Comparison of ENCODE assay signal across 1 cellular context in the genomic region with DNA sequence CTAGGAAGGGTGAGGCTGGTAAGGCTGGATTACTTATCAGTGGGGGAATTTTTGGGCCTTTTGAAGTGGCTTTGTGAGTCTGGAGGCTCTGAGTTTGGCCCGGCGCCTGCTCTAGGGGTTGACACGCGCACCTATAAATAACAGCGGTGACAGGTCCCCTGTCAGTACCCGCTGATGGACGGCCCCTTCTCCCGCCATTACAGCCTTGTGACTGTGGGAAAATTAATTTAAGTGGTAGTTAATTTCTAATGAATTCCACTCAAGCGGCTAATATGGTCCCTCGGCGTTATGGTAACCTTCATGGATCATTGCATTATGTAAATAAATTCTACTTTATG.
A peak's percentile ranks its signal among the peaks of the same experiment; 100 is the strongest.
TF ChIP-seq lines count a peak whose summit lies in the region.

No MANE protein-coding gene starts in this region.

TF ChIP-seq in K562, 482 proteins besides CTCF, POLR2A, EP300 and RAD21 (continued from another document):
- TF ChIP-seq, protein P1, sequence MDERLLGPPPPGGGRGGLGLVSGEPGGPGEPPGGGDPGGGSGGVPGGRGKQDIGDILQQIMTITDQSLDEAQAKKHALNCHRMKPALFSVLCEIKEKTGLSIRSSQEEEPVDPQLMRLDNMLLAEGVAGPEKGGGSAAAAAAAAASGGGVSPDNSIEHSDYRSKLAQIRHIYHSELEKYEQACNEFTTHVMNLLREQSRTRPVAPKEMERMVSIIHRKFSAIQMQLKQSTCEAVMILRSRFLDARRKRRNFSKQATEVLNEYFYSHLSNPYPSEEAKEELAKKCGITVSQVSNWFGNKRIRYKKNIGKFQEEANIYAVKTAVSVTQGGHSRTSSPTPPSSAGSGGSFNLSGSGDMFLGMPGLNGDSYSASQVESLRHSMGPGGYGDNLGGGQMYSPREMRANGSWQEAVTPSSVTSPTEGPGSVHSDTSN (CRISPR knock-in tag; IDR thresholded peaks at IDR 0.05; ENCODE audit: low read depth): no peak; the same call in 1 of the 2 replicates
- TF ChIP-seq, protein P1 (tag; conservative IDR thresholded peaks at IDR 0.05; ENCODE audit: low read depth): peak; percentile 99
- TF ChIP-seq ZNF253 (CRISPR knock-in tag; conservative IDR thresholded peaks at IDR 0.05): no peak
- TF ChIP-seq YY1 (IDR thresholded peaks at IDR 0.05; ENCODE audit: borderline replicate concordance in 1 of 3, control insufficient read depth in 1 of 3, extremely low read depth in 1 of 3, insufficient read depth in 3 of 3, insufficient read length in 1 of 3, insufficient replicate concordance in 2 of 3, low read depth in 1 of 3, low read length in 2 of 3): peak in 1 of 3 experiments; percentile 71
- no peak for TF ChIP-seq CREBBP (IDR thresholded peaks at IDR 0.05; ENCODE audit: low read depth, low read length)
- TF ChIP-seq ZNF668 (CRISPR knock-in tag; IDR thresholded peaks at IDR 0.05): no peak
- TF ChIP-seq CXXC5 (CRISPR knock-in tag; IDR thresholded peaks at IDR 0.05): peak; percentile 60; the same call in 1 of the 2 replicates
- TF ChIP-seq, protein P2, sequence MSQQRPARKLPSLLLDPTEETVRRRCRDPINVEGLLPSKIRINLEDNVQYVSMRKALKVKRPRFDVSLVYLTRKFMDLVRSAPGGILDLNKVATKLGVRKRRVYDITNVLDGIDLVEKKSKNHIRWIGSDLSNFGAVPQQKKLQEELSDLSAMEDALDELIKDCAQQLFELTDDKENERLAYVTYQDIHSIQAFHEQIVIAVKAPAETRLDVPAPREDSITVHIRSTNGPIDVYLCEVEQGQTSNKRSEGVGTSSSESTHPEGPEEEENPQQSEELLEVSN (IDR thresholded peaks at IDR 0.05; ENCODE audit: borderline replicate concordance in 1 of 2, extremely low read depth in 1 of 2, insufficient read depth in 1 of 2, insufficient read length in 1 of 2, low read depth in 1 of 2, low read length in 1 of 2, poor library complexity in 1 of 2, severe bottlenecking in 1 of 2): peak in 1 of 2 experiments; percentile 20
- TF ChIP-seq, protein P3, sequence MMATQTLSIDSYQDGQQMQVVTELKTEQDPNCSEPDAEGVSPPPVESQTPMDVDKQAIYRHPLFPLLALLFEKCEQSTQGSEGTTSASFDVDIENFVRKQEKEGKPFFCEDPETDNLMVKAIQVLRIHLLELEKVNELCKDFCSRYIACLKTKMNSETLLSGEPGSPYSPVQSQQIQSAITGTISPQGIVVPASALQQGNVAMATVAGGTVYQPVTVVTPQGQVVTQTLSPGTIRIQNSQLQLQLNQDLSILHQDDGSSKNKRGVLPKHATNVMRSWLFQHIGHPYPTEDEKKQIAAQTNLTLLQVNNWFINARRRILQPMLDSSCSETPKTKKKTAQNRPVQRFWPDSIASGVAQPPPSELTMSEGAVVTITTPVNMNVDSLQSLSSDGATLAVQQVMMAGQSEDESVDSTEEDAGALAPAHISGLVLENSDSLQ (IDR thresholded peaks at IDR 0.05): peak; percentile 95
- peak; percentile 97 for TF ChIP-seq MEIS2 (IDR thresholded peaks at IDR 0.05; ENCODE audit: partially characterized antibody)
- TF ChIP-seq FIP1L1 (IDR thresholded peaks at IDR 0.05; ENCODE audit: low read depth, low read length, poor library complexity, severe bottlenecking): no peak
